19 cellular contexts compared by ENCODE assay signal in the genomic region with DNA sequence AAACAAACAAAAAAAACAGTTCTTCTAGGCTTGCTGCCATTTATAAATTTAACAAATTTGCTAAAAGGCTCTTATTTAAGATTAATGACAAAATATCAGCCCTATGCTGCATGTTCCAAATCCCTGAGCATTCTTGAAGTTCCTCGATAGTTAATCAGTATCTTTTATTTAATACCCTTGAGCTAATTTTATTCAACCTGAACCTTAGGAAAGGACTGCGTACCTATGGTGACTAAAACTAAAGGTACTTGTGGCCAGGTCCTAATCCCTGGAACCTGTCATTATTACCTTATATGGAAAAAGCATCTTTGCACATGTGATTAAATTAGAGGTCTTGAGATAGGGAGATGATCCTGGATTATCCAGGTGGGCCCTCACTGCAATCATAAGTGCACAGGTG. TPM values are rescaled to one million over a fixed set of nuclear protein-coding genes. Genes with fewer than 3 reads are reported as not detected.
DNase-seq lines count a peak whose midpoint lies in the region; ATAC-seq, FAIRE-seq and TF ChIP-seq lines count a peak whose summit lies in the region.
"Had no signal": no experiment of that assay in that cellular context is flagged by ENCODE, and none has a peak within 500 bp of the region (broad histone marks: within the 10 kb centered on the region; RNA-seq: fewer than 3 reads in every experiment).

No MANE protein-coding gene starts in this region.

- no peaks in the 10 kb centered on the region for H3K9me3 ChIP-seq in body of pancreas
- no peaks in the 10 kb centered on the region for H3K9me3 ChIP-seq in HepG2 (ENCODE audit: low read length)
- H3K9me3 ChIP-seq: A549; BLaER1 treated with 17β-estradiol and CSF1 and Interleukin-3, amounts not matched to agents 10 nM and 100 nM had no signal

- H3K4me3 ChIP-seq in body of pancreas (no peak overlapping the region), HepG2 (replicated peaks in 1 of 3; ENCODE audit: insufficient read depth in 1 of 3, low read depth in 2 of 3, low read length in 3 of 3) (no peak overlapping the region)
- H3K4me3 ChIP-seq: A549; BLaER1 treated with 17β-estradiol and CSF1 and Interleukin-3, amounts not matched to agents 10 nM and 100 nM had no signal

- POLR2A ChIA-PET in HepG2 (lab: Yijun Ruan, JAX), result no interaction called here

- TF ChIP-seq RAD21 in HepG2 (CRISPR knock-in tag; IDR thresholded peaks at IDR 0.05), result no peak

- CTCF ChIA-PET in HepG2 (lab: Yijun Ruan, JAX; ENCODE audit: low intra/inter-chr PET ratio, low total read pairs), result no interaction called here

- H3K9ac ChIP-seq in HepG2 (ENCODE audit: insufficient read depth, low read depth, low read length), result no peak overlapping the region
- H3K9ac ChIP-seq: BLaER1 treated with 17β-estradiol and CSF1 and Interleukin-3, amounts not matched to agents 10 nM and 100 nM had no signal

- DNase-seq in body of pancreas (no peak), kidney tubule cell (ENCODE audit: low spot score) (peak; percentile 79), renal cortical epithelial cell (ENCODE audit: low read depth) (peak; percentile 84), HepG2 (ENCODE audit: low spot score) (no peak)
- DNase-seq: AML-193; Caco-2; Calu3; CD4-positive, alpha-beta T cell; CD8-positive, alpha-beta T cell; DMS79 treated with DMSO at 0.1 percent for 48 hours; GF-D8 had no signal

- H3K27me3 ChIP-seq in body of pancreas, result no peaks in the 10 kb centered on the region
- no peaks in the 10 kb centered on the region for H3K27me3 ChIP-seq in HepG2 (ENCODE audit: control insufficient read depth in 1 of 2, insufficient read depth in 2 of 2, low read length in 2 of 2)
- H3K27me3 ChIP-seq: BLaER1 treated with 17β-estradiol and CSF1 and Interleukin-3, amounts not matched to agents 10 nM and 100 nM had no signal

- H3K27ac ChIP-seq in body of pancreas (peak overlapping the region in 3 of 4 donors; percentile 4 to 36 (median 36)), HepG2 (ENCODE audit: extremely low read length, insufficient read depth, low read length) (no peak overlapping the region)
- H3K27ac ChIP-seq: 22Rv1, A549, C4-2B had no signal

- in situ Hi-C loops in HepG2 (cut with HindIII; ENCODE audit: extremely low pct_ligation_motif_present, low pct_unique_long_range_greater_than_20kb), result no loop called here

- H3K79me2 ChIP-seq in HepG2 (ENCODE audit: insufficient read depth, low read length), result no peaks in the 10 kb centered on the region

- TF ChIP-seq CTCF in body of pancreas (IDR thresholded peaks at IDR 0.05) (no peak), HepG2 (CRISPR knock-in tag; IDR thresholded peaks at IDR 0.05) (no peak)

- no TSS peak for BruUV-seq in HepG2 (replicated peaks; lab: Mats Ljungman, UMichigan)

- 55 to 69% methylated on average over 2 of the region's 2 CpGs for WGBS in body of pancreas, 2 donors
- WGBS in HepG2 (ENCODE audit: low lambda C conversion rate), result 93% methylated on average over 2 of the region's 2 CpGs

- H3K36me3 ChIP-seq in body of pancreas (replicated peaks in 1 of 2; ENCODE audit: insufficient read depth in 1 of 2, low read depth in 2 of 2) (no peaks in the 10 kb centered on the region), HepG2 (replicated peaks in 1 of 2; ENCODE audit: control insufficient read depth in 1 of 2, insufficient read depth in 2 of 2, low read length in 2 of 2) (no peaks in the 10 kb centered on the region)
- H3K36me3 ChIP-seq: BLaER1 treated with 17β-estradiol and CSF1 and Interleukin-3, amounts not matched to agents 10 nM and 100 nM had no signal

- H2AFZ ChIP-seq in HepG2 (ENCODE audit: low read length), result no peak overlapping the region

- peak; percentile 49 for ATAC-seq in body of pancreas
- ATAC-seq in GM18511 (IDR thresholded peaks at IDR 0.05; ENCODE audit: unreplicated experiment), result no peak
- ATAC-seq in HepG2, result no peak
- ATAC-seq: A549; CD8-positive, alpha-beta T cell had no signal

- no peak overlapping the region for H3K4me2 ChIP-seq in HepG2 (ENCODE audit: low read depth, low read length)
- H3K4me2 ChIP-seq: A549 had no signal

- H4K20me1 ChIP-seq in HepG2 (ENCODE audit: insufficient read depth, low read length), result no peaks in the 10 kb centered on the region
- H4K20me1 ChIP-seq: BLaER1 treated with 17β-estradiol and CSF1 and Interleukin-3, amounts not matched to agents 10 nM and 100 nM had no signal

- H3K4me1 ChIP-seq in body of pancreas, result peaks cover 4% of the 10 kb centered on the region
- H3K4me1 ChIP-seq in HepG2 (ENCODE audit: insufficient read depth, low read length), result peaks cover 31% of the 10 kb centered on the region

- TF ChIP-seq POLR2A in body of pancreas (IDR thresholded peaks at IDR 0.05), result no peak
- no peak for TF ChIP-seq POLR2A in HepG2 (IDR thresholded peaks at IDR 0.05; ENCODE audit: insufficient read depth in 1 of 2, low read depth in 2 of 2, low read length in 2 of 2)

- TF ChIP-seq EP300 in HepG2 (IDR thresholded peaks at IDR 0.05; ENCODE audit: low read depth in 2 of 2, low read length in 2 of 2), result no peak
- TF ChIP-seq EP300 in HepG2 (CRISPR knock-in tag; IDR thresholded peaks at IDR 0.05; ENCODE audit: borderline replicate concordance), result no peak

- intact Hi-C loops in body of pancreas (cut with DNase I), result no loop called here
- intact Hi-C loops in HepG2 (cut with micrococcal nuclease; ENCODE audit: unreplicated experiment), result no loop called here

- no peak for FAIRE-seq in HepG2 (lab: Jason Lieb, UNC)
- FAIRE-seq: A549, D721Med, G401.6, GM12891 had no signal

TF ChIP-seq in HepG2, 621 proteins besides CTCF, POLR2A, EP300 and RAD21 (continues in another document):
- TF ChIP-seq SRSF1 (optimal IDR thresholded peaks at IDR 0.05; ENCODE audit: low read depth, low read length) (no peak), TCF7L2 (IDR thresholded peaks at IDR 0.05; ENCODE audit: low read depth, low read length) (no peak), ZNF564 (CRISPR knock-in tag; IDR thresholded peaks at IDR 0.05) (no peak), PITX1 (CRISPR knock-in tag; IDR thresholded peaks at IDR 0.05) (no peak), SOX6 (IDR thresholded peaks at IDR 0.05) (no peak), SOX6 (CRISPR knock-in tag; IDR thresholded peaks at IDR 0.05) (no peak), HDAC6 (IDR thresholded peaks at IDR 0.05; ENCODE audit: low read depth, low read length) (no peak)

RNA-seq across cellular contexts. Expression of a gene that starts 10.5 kb away (rescaled TPM):
- 10 to 100 TPM; 13.5 to 14.5 TPM for total RNA-seq in body of pancreas
- total RNA-seq in renal cortical epithelial cell, result 22.4 and 43.0 TPM in 2 replicates
- total RNA-seq in HepG2 (2016; rRNA removed; fragmentation: Illumina TruSeq; extraction: Trizol), result 28.6 and 42.0 TPM in 2 replicates
- 5.6 and 7.9 TPM in 2 replicates for total RNA-seq in HepG2 (2016; cell fraction: cytosol; rRNA removed; fragmentation: Illumina TruSeq; extraction: Trizol; ENCODE audit: low read depth)
- total RNA-seq in HepG2 (2016; cell fraction: insoluble cytoplasmic fraction; rRNA removed; fragmentation: Illumina TruSeq; extraction: Trizol), result 27.9 and 47.6 TPM in 2 replicates
- 14.2 and 16.6 TPM in 2 replicates for total RNA-seq in HepG2 (2016; cell fraction: membrane; rRNA removed; fragmentation: Illumina TruSeq; extraction: Trizol)
- 10.3 and 11.5 TPM in 2 replicates for total RNA-seq in HepG2 (2016; cell fraction: nucleus; rRNA removed; fragmentation: Illumina TruSeq; extraction: Trizol)
- 9.4 and 13.6 TPM in 2 replicates for polyA plus RNA-seq in HepG2 (2011; rRNA removed)
- polyA plus RNA-seq in HepG2 (2011; cell fraction: cytosol; rRNA removed), result 5.2 and 7.7 TPM in 2 replicates
- 1.6 and 1.7 TPM in 2 replicates for polyA plus RNA-seq in HepG2 (2011; cell fraction: nucleus; rRNA removed)
- polyA plus RNA-seq in HepG2 (2012), result 9.3 and 10.7 TPM in 2 replicates
- polyA plus RNA-seq in HepG2 (2016; cell fraction: cytosol; fragmentation: Illumina TruSeq; extraction: Trizol; ENCODE audit: low read depth), result 5.3 and 8.1 TPM in 2 replicates
- polyA plus RNA-seq in HepG2 (2016; cell fraction: insoluble cytoplasmic fraction; fragmentation: Illumina TruSeq; extraction: Trizol; ENCODE audit: low read depth), result 47.7 and 48.3 TPM in 2 replicates
- polyA plus RNA-seq in HepG2 (2016; cell fraction: membrane; fragmentation: Illumina TruSeq; extraction: Trizol; ENCODE audit: low read depth), result 10.6 and 11.9 TPM in 2 replicates
- 16.8 and 18.8 TPM in 2 replicates for polyA plus RNA-seq in HepG2 (2016; cell fraction: nucleus; fragmentation: Illumina TruSeq; extraction: Trizol; ENCODE audit: insufficient read depth, low read depth)
- 9.8 and 17.0 TPM in 2 replicates for polyA minus RNA-seq in HepG2 (2011; rRNA and poly(A)+ RNA removed; ENCODE audit: low replicate concordance)
- 7.9 and 9.6 TPM in 2 replicates for polyA minus RNA-seq in HepG2 (2011; cell fraction: cytosol; rRNA and poly(A)+ RNA removed)
- polyA minus RNA-seq in HepG2 (2011; cell fraction: nucleus; rRNA and poly(A)+ RNA removed), result 6.8 and 7.8 TPM in 2 replicates

RNA-seq across cellular contexts. Expression of a gene that starts 22.2 kb away (rescaled TPM):
- 1 to 10 TPM; 4.6 to 8.6 TPM for total RNA-seq in body of pancreas
- 20.7 and 61.9 TPM in 2 replicates for total RNA-seq in renal cortical epithelial cell
- 12.4 and 18.9 TPM in 2 replicates for total RNA-seq in HepG2 (2016; rRNA removed; fragmentation: Illumina TruSeq; extraction: Trizol)
- 1.1 and 1.5 TPM in 2 replicates for total RNA-seq in HepG2 (2016; cell fraction: cytosol; rRNA removed; fragmentation: Illumina TruSeq; extraction: Trizol; ENCODE audit: low read depth)
- total RNA-seq in HepG2 (2016; cell fraction: insoluble cytoplasmic fraction; rRNA removed; fragmentation: Illumina TruSeq; extraction: Trizol), result 12.6 and 18.4 TPM in 2 replicates
- 5.4 and 5.7 TPM in 2 replicates for total RNA-seq in HepG2 (2016; cell fraction: membrane; rRNA removed; fragmentation: Illumina TruSeq; extraction: Trizol)
- total RNA-seq in HepG2 (2016; cell fraction: nucleus; rRNA removed; fragmentation: Illumina TruSeq; extraction: Trizol), result 10.8 and 11.5 TPM in 2 replicates
- 4.4 TPM in 2 replicates for polyA plus RNA-seq in HepG2 (2011; rRNA removed)
- polyA plus RNA-seq in HepG2 (2011; cell fraction: cytosol; rRNA removed), result 4.3 and 5.1 TPM in 2 replicates
- polyA plus RNA-seq in HepG2 (2011; cell fraction: nucleus; rRNA removed), result 4.9 and 6.3 TPM in 2 replicates
- polyA plus RNA-seq in HepG2 (2012), result 6.1 and 6.8 TPM in 2 replicates
- polyA plus RNA-seq in HepG2 (2016; cell fraction: cytosol; fragmentation: Illumina TruSeq; extraction: Trizol; ENCODE audit: low read depth), result 0.32 and 0.33 TPM in 2 replicates
- polyA plus RNA-seq in HepG2 (2016; cell fraction: insoluble cytoplasmic fraction; fragmentation: Illumina TruSeq; extraction: Trizol; ENCODE audit: low read depth), result 11.2 and 11.4 TPM in 2 replicates
- 1.5 TPM in 2 replicates for polyA plus RNA-seq in HepG2 (2016; cell fraction: membrane; fragmentation: Illumina TruSeq; extraction: Trizol; ENCODE audit: low read depth)
- polyA plus RNA-seq in HepG2 (2016; cell fraction: nucleus; fragmentation: Illumina TruSeq; extraction: Trizol; ENCODE audit: insufficient read depth, low read depth), result 7.7 and 8.6 TPM in 2 replicates
- 5.0 and 13.7 TPM in 2 replicates for polyA minus RNA-seq in HepG2 (2011; rRNA and poly(A)+ RNA removed; ENCODE audit: low replicate concordance)
- 8.2 and 8.9 TPM in 2 replicates for polyA minus RNA-seq in HepG2 (2011; cell fraction: cytosol; rRNA and poly(A)+ RNA removed)
- polyA minus RNA-seq in HepG2 (2011; cell fraction: nucleus; rRNA and poly(A)+ RNA removed), result 11.2 and 12.4 TPM in 2 replicates

Comparison
In these comparisons a context has a peak if more than half of its experiments do, and no peak if none do; other contexts are left out.
1. DNase-seq: peak in kidney tubule cell (single experiment) and renal cortical epithelial cell (single experiment); none in body of pancreas (0 of 4) and HepG2 (single experiment).